Comparison of ENCODE assay signal across 10 cellular contexts in genomic region chr19:34269489-34269888, GRCh38. TPM values are rescaled to one million over a fixed set of nuclear protein-coding genes. Genes with fewer than 3 reads are reported as not detected.
DNase-seq lines count a peak whose midpoint lies in the region; ATAC-seq, FAIRE-seq and TF ChIP-seq lines count a peak whose summit lies in the region.
"Had no signal": no experiment of that assay in that cellular context is flagged by ENCODE, and none has a peak within 500 bp of the region (broad histone marks: within the 10 kb centered on the region; RNA-seq: fewer than 3 reads in every experiment).

No MANE protein-coding gene starts in this region.

- H3K27me3 Mint-ChIP-seq in astrocyte (ENCODE audit: low read depth, unreplicated experiment) (no peaks in the 10 kb centered on the region), memory B cell (no peaks in the 10 kb centered on the region)

- H3K9me3 ChIP-seq in left ventricle myocardium inferior (replicated peaks) (no peaks in the 10 kb centered on the region), astrocyte (ENCODE audit: insufficient read depth, low read depth, low read length) (no peaks in the 10 kb centered on the region), uterus (no peaks in the 10 kb centered on the region), BE2C (no peaks in the 10 kb centered on the region), WERI-Rb-1 (ENCODE audit: severe bottlenecking) (no peaks in the 10 kb centered on the region)

- H3K4me3 Mint-ChIP-seq in astrocyte (ENCODE audit: unreplicated experiment) (no peak overlapping the region), memory B cell (peak overlapping the region; percentile 71)

- no peak for FAIRE-seq in astrocyte (lab: Jason Lieb, UNC)

- H3K79me2 ChIP-seq in astrocyte (ENCODE audit: insufficient read depth, low read length), result peaks cover 85% of the 10 kb centered on the region

- H3K27ac Mint-ChIP-seq in astrocyte (ENCODE audit: unreplicated experiment) (peak overlapping the region; percentile 94), memory B cell (peak overlapping the region; percentile 97)

- TF ChIP-seq CTCF in left ventricle myocardium inferior (IDR thresholded peaks at IDR 0.05; ENCODE audit: borderline replicate concordance), result no peak
- no peak for TF ChIP-seq CTCF in astrocyte (IDR thresholded peaks at IDR 0.05; ENCODE audit: insufficient read depth, low read depth, low read length)
- TF ChIP-seq CTCF in uterus (IDR thresholded peaks at IDR 0.05), result no peak
- no peak for TF ChIP-seq CTCF in BE2C (IDR thresholded peaks at IDR 0.05; ENCODE audit: low read depth, low read length)
- TF ChIP-seq CTCF in WERI-Rb-1 (IDR thresholded peaks at IDR 0.05; ENCODE audit: low read depth, low read length), result no peak

- H3K36me3 Mint-ChIP-seq in astrocyte (ENCODE audit: low read depth, unreplicated experiment) (peaks cover 5% of the 10 kb centered on the region), memory B cell (peaks cover 13% of the 10 kb centered on the region)

- no peaks in the 10 kb centered on the region for H4K20me1 ChIP-seq in astrocyte (ENCODE audit: insufficient read depth, low read length)

- TF ChIP-seq POLR2A in uterus (IDR thresholded peaks at IDR 0.05), result no peak

- H2AFZ ChIP-seq in astrocyte (ENCODE audit: low read depth, low read length), result peak overlapping the region; percentile 38

- H3K4me1 Mint-ChIP-seq in astrocyte (ENCODE audit: low read depth, unreplicated experiment) (peaks cover 32% of the 10 kb centered on the region), memory B cell (peaks cover 55% of the 10 kb centered on the region)

- H3K36me3 ChIP-seq in left ventricle myocardium inferior, result no peaks in the 10 kb centered on the region
- H3K36me3 ChIP-seq in astrocyte (ENCODE audit: insufficient read depth, low read length), result peaks cover 3% of the 10 kb centered on the region
- no peaks in the 10 kb centered on the region for H3K36me3 ChIP-seq in uterus
- H3K36me3 ChIP-seq in BE2C, result no peaks in the 10 kb centered on the region
- H3K36me3 ChIP-seq in WERI-Rb-1, result no peaks in the 10 kb centered on the region

- intact Hi-C loops in left ventricle myocardium inferior (cut with micrococcal nuclease), result loop anchor here (10.0 kb wide), 1 partner anchor 45 kb away; no protein-coding TSS in a partner anchor
- intact Hi-C loops in Right ventricle myocardium inferior (cut with DNase I), result loop anchor here (5.0 kb wide), 1 partner anchor 63 kb away; no protein-coding TSS in a partner anchor
- intact Hi-C loops in uterus (cut with DNase I; ENCODE audit: low total_unique reads), result no loop called here

- DNase-seq in left ventricle myocardium inferior, result no peak
- DNase-seq in Right ventricle myocardium inferior (ENCODE audit: missing footprints), result no peak
- DNase-seq in astrocyte (ENCODE audit: low read depth), result no peak
- DNase-seq in memory B cell (ENCODE audit: low spot score in 2 of 2), result no peak
- no peak for DNase-seq in uterus
- DNase-seq in BE2C, result no peak
- no peak for DNase-seq in WERI-Rb-1
- no peak for DNase-seq in NOMO-1 (lab: John Stamatoyannopoulos, UW; ENCODE audit: unreplicated experiment in 2 of 2)
- DNase-seq: cerebellar nuclear complex had no signal

- H3K27me3 ChIP-seq in left ventricle myocardium inferior (ENCODE audit: low read depth) (no peaks in the 10 kb centered on the region), astrocyte (ENCODE audit: insufficient read depth, low read length) (no peaks in the 10 kb centered on the region), uterus (no peaks in the 10 kb centered on the region), BE2C (no peaks in the 10 kb centered on the region), WERI-Rb-1 (ENCODE audit: insufficient read depth, low read depth, severe bottlenecking) (no peaks in the 10 kb centered on the region)

- peaks cover 89% of the 10 kb centered on the region for H3K4me1 ChIP-seq in left ventricle myocardium inferior
- H3K4me1 ChIP-seq in astrocyte (ENCODE audit: insufficient read depth, low read length), result peaks cover 37% of the 10 kb centered on the region
- no peaks in the 10 kb centered on the region for H3K4me1 ChIP-seq in uterus
- H3K4me1 ChIP-seq in BE2C, result peaks cover 5% of the 10 kb centered on the region

- ATAC-seq in Right ventricle myocardium inferior (no peak), memory B cell (ENCODE audit: low read depth) (peak; percentile 20)

- H3K4me3 ChIP-seq in left ventricle myocardium inferior, result peak overlapping the region; percentile 56
- peak overlapping the region; percentile 11 for H3K4me3 ChIP-seq in astrocyte (ENCODE audit: insufficient read depth, low read depth, low read length)
- H3K4me3 ChIP-seq in uterus, result no peak overlapping the region
- H3K4me3 ChIP-seq in BE2C (ENCODE audit: low read depth, low read length), result no peak overlapping the region
- H3K4me3 ChIP-seq in WERI-Rb-1 (ENCODE audit: low read depth, low read length), result no peak overlapping the region

- H3K9ac ChIP-seq in astrocyte (ENCODE audit: low read length), result peak overlapping the region; percentile 67
- H3K9ac ChIP-seq: KMS-11 had no signal

- H3K9me3 Mint-ChIP-seq in astrocyte (ENCODE audit: unreplicated experiment), result no peaks in the 10 kb centered on the region
- no peaks in the 10 kb centered on the region for H3K9me3 Mint-ChIP-seq in memory B cell

- H3K4me2 ChIP-seq in astrocyte (ENCODE audit: low read length), result peak overlapping the region; percentile 77
- H3K4me2 ChIP-seq: KMS-11 had no signal

- H3K27ac ChIP-seq in left ventricle myocardium inferior (replicated peaks) (peak overlapping the region; percentile 88), astrocyte (ENCODE audit: low read depth, low read length) (peak overlapping the region; percentile 77), uterus (peak overlapping the region; percentile 54 to 81), WERI-Rb-1 (no peak overlapping the region)
- H3K27ac ChIP-seq: KMS-11 had no signal

RNA-seq across cellular contexts. Expression of gene GARRE1, which starts 15.1 kb away (rescaled TPM):
- 20.9 TPM for total RNA-seq in left ventricle myocardium inferior
- total RNA-seq in Right ventricle myocardium inferior, result 16.3 TPM
- total RNA-seq in astrocyte, result 20.1 and 23.8 TPM in 2 replicates
- total RNA-seq in uterus, result 10 to 100 TPM; 22.4 to 54.6 (median 43.0) TPM
- polyA plus RNA-seq in BE2C (2012; ENCODE audit: insufficient read depth, insufficient read length, low read depth), result 13.4 TPM

Comparison
In these comparisons a context has a peak if more than half of its experiments do, and no peak if none do; other contexts are left out.
1. H3K4me3 ChIP-seq: peak in left ventricle myocardium inferior (single experiment) and astrocyte (single experiment); none in uterus (0 of 2), BE2C (single experiment) and WERI-Rb-1 (single experiment).